ENCODE assay signal across 8 cellular contexts in the genomic region with DNA sequence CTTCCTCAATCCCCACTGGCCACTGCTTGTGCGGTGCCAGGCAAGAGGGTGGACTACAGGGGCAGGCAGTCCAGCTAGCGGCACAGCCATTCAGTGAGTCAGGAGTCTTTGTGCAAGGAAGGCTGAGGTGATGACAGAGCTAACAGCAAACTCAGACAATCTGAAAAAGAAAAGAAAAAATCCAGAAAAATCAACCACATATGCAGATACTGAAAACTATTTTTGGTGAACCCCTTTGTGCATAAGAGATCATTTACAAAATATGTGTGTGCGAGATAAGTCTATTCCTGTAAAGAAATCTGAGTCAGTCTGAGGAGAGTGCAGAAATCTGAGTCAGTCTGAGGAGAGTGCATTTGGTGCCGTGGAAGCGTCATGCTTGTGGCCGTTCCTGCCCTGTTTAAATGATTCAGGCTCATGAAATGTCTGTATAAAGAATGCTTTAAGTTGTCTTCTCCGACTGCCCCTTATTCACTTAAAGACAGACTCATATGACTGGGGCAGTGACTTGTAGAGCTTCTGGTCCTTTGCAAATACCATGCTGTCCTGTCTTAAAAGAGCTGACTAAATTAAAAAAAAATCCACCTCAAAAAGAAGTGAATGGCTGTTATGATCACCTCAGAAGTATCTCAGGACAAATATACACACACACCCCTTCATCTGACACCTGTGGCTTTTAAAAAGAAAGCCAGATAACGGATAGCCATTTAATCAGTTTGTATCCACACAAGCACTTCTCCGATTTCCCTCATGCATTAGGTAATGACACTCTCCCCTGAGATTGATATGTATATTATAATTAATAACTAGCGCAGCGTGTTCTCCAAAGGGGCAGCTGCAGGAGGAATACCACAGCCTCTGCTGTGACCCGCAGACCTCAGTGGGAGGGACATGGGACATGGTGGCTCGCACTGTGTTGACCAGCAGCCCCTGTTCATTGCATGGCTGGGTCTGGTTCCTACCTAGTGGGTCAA. TPM values are rescaled to one million over a fixed set of nuclear protein-coding genes. Genes with fewer than 3 reads are reported as not detected.
DNase-seq lines count a peak whose midpoint lies in the region; ATAC-seq and TF ChIP-seq lines count a peak whose summit lies in the region.

No MANE protein-coding gene starts in this region.

- H3K36me3 Mint-ChIP-seq in Caco-2 (ENCODE audit: insufficient read depth, unreplicated experiment) (no peaks in the 10 kb centered on the region), neural progenitor cell (peaks cover 1% of the 10 kb centered on the region)

- no TSS peak for BruUV-seq in Caco-2 (replicated peaks; lab: Mats Ljungman, UMichigan)

- peaks cover 97% of the 10 kb centered on the region for H4K20me1 ChIP-seq in neural progenitor cell (ENCODE audit: low read depth)

- no peaks in the 10 kb centered on the region for H3K9me3 Mint-ChIP-seq in Caco-2 (ENCODE audit: unreplicated experiment)
- H3K9me3 Mint-ChIP-seq in neural progenitor cell: no peaks in the 10 kb centered on the region

- H3K27ac ChIP-seq in epithelial cell of prostate: peak overlapping the region; percentile 93
- no peak overlapping the region for H3K27ac ChIP-seq in neural progenitor cell

- H3K27ac Mint-ChIP-seq in Caco-2 (ENCODE audit: unreplicated experiment) (peak overlapping the region; percentile 20), neural progenitor cell (peak overlapping the region; percentile 87)

- H3K4me1 ChIP-seq in Caco-2 (no peaks in the 10 kb centered on the region), neural progenitor cell (peaks cover under 1% of the 10 kb centered on the region)

- no peaks in the 10 kb centered on the region for H3F3A ChIP-seq in neural progenitor cell (ENCODE audit: low read depth)

- intact Hi-C loops in Caco-2 (cut with micrococcal nuclease; ENCODE audit: unreplicated experiment): no loop called here

- no peak overlapping the region for H3K4me3 ChIP-seq in Caco-2 (ENCODE audit: low read depth, low read length)
- no peak overlapping the region for H3K4me3 ChIP-seq in neural progenitor cell

- ATAC-seq in GM19035 (IDR thresholded peaks at IDR 0.05; ENCODE audit: unreplicated experiment): no peak

- H3K4me1 Mint-ChIP-seq in Caco-2 (ENCODE audit: low read depth, unreplicated experiment) (peaks cover 18% of the 10 kb centered on the region), neural progenitor cell (peaks cover 26% of the 10 kb centered on the region)

- no peak for TF ChIP-seq CTCF in Caco-2 (IDR thresholded peaks at IDR 0.05; ENCODE audit: insufficient read depth in 1 of 2, low read depth in 1 of 2, low read length in 1 of 2, severe bottlenecking in 1 of 2, unreplicated experiment in 1 of 2)
- TF ChIP-seq CTCF in neural progenitor cell (IDR thresholded peaks at IDR 0.05): no peak

- H3K27me3 Mint-ChIP-seq in Caco-2 (ENCODE audit: insufficient read depth, unreplicated experiment) (no peaks in the 10 kb centered on the region), neural progenitor cell (ENCODE audit: insufficient read depth, low read depth) (peaks cover 2% of the 10 kb centered on the region)

- no peaks in the 10 kb centered on the region for H3K36me3 ChIP-seq in Caco-2 (ENCODE audit: control insufficient read depth, insufficient read depth, low read length)
- H3K36me3 ChIP-seq in neural progenitor cell: no peaks in the 10 kb centered on the region

- H3K79me2 ChIP-seq in neural progenitor cell (ENCODE audit: low read depth): peaks cover 100% of the 10 kb centered on the region

- H3K4me2 ChIP-seq in neural progenitor cell: no peak overlapping the region

- POLR2A ChIA-PET in Caco-2 (lab: Charles Lee): no interaction called here

- no peak overlapping the region for H3K4me3 Mint-ChIP-seq in Caco-2 (ENCODE audit: unreplicated experiment)
- no peak overlapping the region for H3K4me3 Mint-ChIP-seq in neural progenitor cell

- no peak overlapping the region for H2AFZ ChIP-seq in neural progenitor cell (replicated peaks)

- H3K9ac ChIP-seq in neural progenitor cell: no peak overlapping the region

- no peak for DNase-seq in Caco-2
- peak; percentile 68 for DNase-seq in NCI-H69 (lab: John Stamatoyannopoulos, UW)
- peak; percentile 87 for DNase-seq in epithelial cell of prostate (ENCODE audit: low read depth, low spot score)
- no peak for DNase-seq in neural progenitor cell (ENCODE audit: low spot score)
- DNase-seq in stimulated activated CD4-positive, alpha-beta T cell treated with anti-CD3 and anti-CD28 coated beads, Interleukin-1b, Interleukin-23, amount 100 ng/mL, for 48 hours: no peak
- DNase-seq in SK-N-DZ (ENCODE audit: low spot score): no peak
- DNase-seq in DMS53 (lab: John Stamatoyannopoulos, UW): no peak

- CTCF ChIA-PET in Caco-2 (lab: Charles Lee): no interaction called here

- no peaks in the 10 kb centered on the region for H3K9me3 ChIP-seq in Caco-2
- no peaks in the 10 kb centered on the region for H3K9me3 ChIP-seq in neural progenitor cell (ENCODE audit: low read depth)

- H3K27me3 ChIP-seq in Caco-2 (replicated peaks; ENCODE audit: control insufficient read depth, insufficient read depth, low read length) (no peaks in the 10 kb centered on the region), neural progenitor cell (no peaks in the 10 kb centered on the region)

RNA-seq across cellular contexts. Expression of a gene that starts 47.3 kb away (rescaled TPM):
- 92.0 and 98.9 TPM in 2 replicates for total RNA-seq in Caco-2 (2022)
- 76.3 and 84.7 TPM in 2 replicates for total RNA-seq in neural progenitor cell (ENCODE audit: low replicate concordance)
- polyA plus RNA-seq in SK-N-DZ (2014; cell fraction: cytosol; rRNA removed): 28.7 and 32.3 TPM in 2 replicates
- 56.3 and 115 TPM in 2 replicates for polyA plus RNA-seq in SK-N-DZ (2014; cell fraction: nucleus; rRNA removed)

Comparison
In these comparisons a context has a peak if more than half of its experiments do, and no peak if none do; other contexts are left out.
1. DNase-seq: peak in NCI-H69 (single experiment) and epithelial cell of prostate (single experiment); none in Caco-2 (0 of 2), neural progenitor cell (single experiment), stimulated activated CD4-positive, alpha-beta T cell treated with anti-CD3 and anti-CD28 coated beads, Interleukin-1b, Interleukin-23, amount 100 ng/mL, for 48 hours (single experiment), SK-N-DZ (single experiment) and DMS53 (single experiment).